In the genomic region with DNA sequence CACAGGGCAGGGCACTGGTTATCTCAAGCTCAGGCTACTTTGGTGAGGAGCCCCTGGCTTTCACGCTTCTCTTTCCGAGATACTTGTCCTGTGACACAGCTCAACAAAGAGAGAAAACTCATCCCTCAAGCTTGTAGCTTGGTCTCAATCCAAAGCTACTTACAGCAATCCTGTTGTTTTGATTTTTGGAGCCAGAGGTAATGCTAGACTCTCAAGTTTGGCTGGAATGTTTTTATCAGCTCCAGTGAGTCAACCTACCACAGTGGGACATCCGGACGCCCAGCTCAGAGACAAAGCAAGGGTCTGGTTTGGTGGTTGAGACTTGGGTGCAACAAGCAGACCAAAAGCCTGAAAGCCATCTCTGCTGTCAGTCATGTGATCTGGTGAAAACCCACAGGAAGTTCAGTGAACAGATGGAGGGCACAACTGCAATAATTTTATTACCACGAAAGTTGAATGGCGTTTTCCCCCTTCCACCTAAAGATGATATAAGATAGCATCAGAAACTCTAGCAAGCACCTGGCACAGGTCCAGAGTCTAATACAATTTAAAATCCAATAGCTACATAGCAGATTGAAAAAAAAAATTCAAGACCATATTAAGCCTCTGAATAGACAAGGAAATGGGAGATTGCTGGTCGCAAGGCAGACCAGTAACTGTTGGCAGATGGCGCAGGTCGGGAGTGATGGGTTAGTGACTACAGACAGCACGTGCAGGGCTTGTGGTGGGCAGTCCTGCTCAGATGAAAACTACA, we compare ENCODE assay signal across 1 cellular context.
TF ChIP-seq lines count a peak whose summit lies in the region.

No MANE protein-coding gene starts in this region.

TF ChIP-seq in SK-N-SH treated with all-trans-retinoic acid at 6 μM for 48 hours, 23 proteins besides CTCF, POLR2A, EP300 and RAD21 (continued from another document):
- peak; percentile 78; the same call in 1 of the 2 replicates for TF ChIP-seq TSHZ2 (CRISPR knock-in tag; IDR thresholded peaks at IDR 0.05)
- TF ChIP-seq ARNTL (CRISPR knock-in tag; IDR thresholded peaks at IDR 0.05; ENCODE audit: borderline replicate concordance, low read depth): no peak
- peak; percentile 53 for TF ChIP-seq ISL1 (CRISPR knock-in tag; IDR thresholded peaks at IDR 0.05)
- TF ChIP-seq BACH2 (CRISPR knock-in tag; IDR thresholded peaks at IDR 0.05; ENCODE audit: borderline replicate concordance): no peak
- no peak for TF ChIP-seq ZC3H10 (CRISPR knock-in tag; IDR thresholded peaks at IDR 0.05)
- TF ChIP-seq, protein P1, sequence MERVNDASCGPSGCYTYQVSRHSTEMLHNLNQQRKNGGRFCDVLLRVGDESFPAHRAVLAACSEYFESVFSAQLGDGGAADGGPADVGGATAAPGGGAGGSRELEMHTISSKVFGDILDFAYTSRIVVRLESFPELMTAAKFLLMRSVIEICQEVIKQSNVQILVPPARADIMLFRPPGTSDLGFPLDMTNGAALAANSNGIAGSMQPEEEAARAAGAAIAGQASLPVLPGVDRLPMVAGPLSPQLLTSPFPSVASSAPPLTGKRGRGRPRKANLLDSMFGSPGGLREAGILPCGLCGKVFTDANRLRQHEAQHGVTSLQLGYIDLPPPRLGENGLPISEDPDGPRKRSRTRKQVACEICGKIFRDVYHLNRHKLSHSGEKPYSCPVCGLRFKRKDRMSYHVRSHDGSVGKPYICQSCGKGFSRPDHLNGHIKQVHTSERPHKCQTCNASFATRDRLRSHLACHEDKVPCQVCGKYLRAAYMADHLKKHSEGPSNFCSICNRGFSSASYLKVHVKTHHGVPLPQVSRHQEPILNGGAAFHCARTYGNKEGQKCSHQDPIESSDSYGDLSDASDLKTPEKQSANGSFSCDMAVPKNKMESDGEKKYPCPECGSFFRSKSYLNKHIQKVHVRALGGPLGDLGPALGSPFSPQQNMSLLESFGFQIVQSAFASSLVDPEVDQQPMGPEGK (CRISPR knock-in tag; IDR thresholded peaks at IDR 0.05; ENCODE audit: borderline replicate concordance): peak; percentile 59; the same call in 1 of the 2 replicates
- TF ChIP-seq POU6F1 (CRISPR knock-in tag; IDR thresholded peaks at IDR 0.05; ENCODE audit: borderline replicate concordance, low read depth): no peak
